ENCODE assay signal across 8 cellular contexts in genomic region chr9:35696520-35697215, GRCh38. TPM values are rescaled to one million over a fixed set of nuclear protein-coding genes. Genes with fewer than 3 reads are reported as not detected.
DNase-seq lines count a peak whose midpoint lies in the region; ATAC-seq and TF ChIP-seq lines count a peak whose summit lies in the region.

No MANE protein-coding gene starts in this region.

- 32 to 42% methylated on average over 9 of the region's 9 CpGs for WGBS in thyroid gland, 2 donors

- peaks cover 7% of the 10 kb centered on the region for H3K36me3 Mint-ChIP-seq in activated CD8-positive, alpha-beta memory T cell treated with anti-CD3 and anti-CD28 coated beads, Interleukin-2, amount 10 ng/mL, durations not matched to agents 7 days and 5 days
- peaks cover 9% of the 10 kb centered on the region for H3K36me3 Mint-ChIP-seq in natural killer cell treated with Interleukin-12 subunit alpha and Interleukin-12 subunit beta and Interleukin-15 and Interleukin-18, amount 100 ng/mL, for 72 hours

- peak; percentile 91 for TF ChIP-seq CTCF in HFF-Myc (IDR thresholded peaks at IDR 0.05; ENCODE audit: low read depth, low read length, missing control alignments)
- TF ChIP-seq CTCF in thyroid gland (IDR thresholded peaks at IDR 0.05) = peak; percentile 75 to 97 (median 88)

- peak; percentile 92 for ATAC-seq in activated CD8-positive, alpha-beta memory T cell treated with anti-CD3 and anti-CD28 coated beads, Interleukin-2, amount 10 ng/mL, durations not matched to agents 7 days and 5 days
- peak; percentile 81 to 84 for ATAC-seq in natural killer cell treated with Interleukin-12 subunit alpha and Interleukin-12 subunit beta and Interleukin-15 and Interleukin-18, amount 100 ng/mL, for 72 hours

- peaks cover 45 to 51% of the 10 kb centered on the region in 2 donors for H3K36me3 ChIP-seq in thyroid gland

- H3K4me3 Mint-ChIP-seq in activated CD8-positive, alpha-beta memory T cell treated with anti-CD3 and anti-CD28 coated beads, Interleukin-2, amount 10 ng/mL, durations not matched to agents 7 days and 5 days = no peak overlapping the region
- H3K4me3 Mint-ChIP-seq in natural killer cell treated with Interleukin-12 subunit alpha and Interleukin-12 subunit beta and Interleukin-15 and Interleukin-18, amount 100 ng/mL, for 72 hours = no peak overlapping the region

- no peaks in the 10 kb centered on the region for H3K9me3 Mint-ChIP-seq in activated CD8-positive, alpha-beta memory T cell treated with anti-CD3 and anti-CD28 coated beads, Interleukin-2, amount 10 ng/mL, durations not matched to agents 7 days and 5 days (ENCODE audit: low read depth)
- H3K9me3 Mint-ChIP-seq in natural killer cell treated with Interleukin-12 subunit alpha and Interleukin-12 subunit beta and Interleukin-15 and Interleukin-18, amount 100 ng/mL, for 72 hours = no peaks in the 10 kb centered on the region

- peak overlapping the region; percentile 81 to 91 (median 86) for H3K27ac ChIP-seq in thyroid gland

- H3K4me1 Mint-ChIP-seq in activated CD8-positive, alpha-beta memory T cell treated with anti-CD3 and anti-CD28 coated beads, Interleukin-2, amount 10 ng/mL, durations not matched to agents 7 days and 5 days = peaks cover 2% of the 10 kb centered on the region
- H3K4me1 Mint-ChIP-seq in natural killer cell treated with Interleukin-12 subunit alpha and Interleukin-12 subunit beta and Interleukin-15 and Interleukin-18, amount 100 ng/mL, for 72 hours (ENCODE audit: low read depth in 2 of 2) = peaks cover 8 to 18% of the 10 kb centered on the region in 2 donors

- H3K9me3 ChIP-seq in thyroid gland = no peaks in the 10 kb centered on the region

- no peaks in the 10 kb centered on the region for H3K27me3 ChIP-seq in thyroid gland

- CTCF ChIA-PET in activated CD8-positive, alpha-beta memory T cell treated with anti-CD3 and anti-CD28 coated beads, Interleukin-2, amount 10 ng/mL, durations not matched to agents 7 days and 5 days (lab: Charles Lee) = interaction anchor here (0.5 to 5.7 kb wide), 46 partner anchors 9 to 509 kb away, joined by 3 to 68 read pairs (median 8); partner anchors contain the start of genes ARHGEF39, CA9, CCDC107 and CREB3

- no peak overlapping the region for H3K27ac Mint-ChIP-seq in activated CD8-positive, alpha-beta memory T cell treated with anti-CD3 and anti-CD28 coated beads, Interleukin-2, amount 10 ng/mL, durations not matched to agents 7 days and 5 days
- peak overlapping the region in 1 of 2 donors; percentile 17 for H3K27ac Mint-ChIP-seq in natural killer cell treated with Interleukin-12 subunit alpha and Interleukin-12 subunit beta and Interleukin-15 and Interleukin-18, amount 100 ng/mL, for 72 hours

- H3K4me3 ChIP-seq in HFF-Myc (replicated peaks; ENCODE audit: low read depth, low read length) (no peak overlapping the region), thyroid gland (replicated peaks in 1 of 3) (no peak overlapping the region)

- TF ChIP-seq POLR2A in erythroblast (IDR thresholded peaks at IDR 0.05; ENCODE audit: low read length) = no peak
- peak in 1 of 2 donors; percentile 50 for TF ChIP-seq POLR2A in thyroid gland (IDR thresholded peaks at IDR 0.05)

- peaks cover 12 to 17% of the 10 kb centered on the region in 2 donors for H3K4me1 ChIP-seq in thyroid gland

- no peaks in the 10 kb centered on the region for H3K27me3 Mint-ChIP-seq in activated CD8-positive, alpha-beta memory T cell treated with anti-CD3 and anti-CD28 coated beads, Interleukin-2, amount 10 ng/mL, durations not matched to agents 7 days and 5 days
- no peaks in the 10 kb centered on the region for H3K27me3 Mint-ChIP-seq in natural killer cell treated with Interleukin-12 subunit alpha and Interleukin-12 subunit beta and Interleukin-15 and Interleukin-18, amount 100 ng/mL, for 72 hours

- intact Hi-C loops in thyroid gland (cut with DNase I) = no loop called here

- DNase-seq in NCI-H2196 (lab: John Stamatoyannopoulos, UW; ENCODE audit: unreplicated experiment) (peak; percentile 38), NCI-H2196 treated with DMSO at 0.1 percent for 48 hours (lab: John Stamatoyannopoulos, UW; ENCODE audit: unreplicated experiment) (no peak), HFF-Myc (ENCODE audit: extremely low read depth, low read depth) (no peak), NCI-H69 (lab: John Stamatoyannopoulos, UW) (peak; percentile 66), erythroblast (lab: John Stamatoyannopoulos, UW) (peak; percentile 64 to 76), thyroid gland (peak; percentile 69 to 73)
- peak; percentile 72 for DNase-seq in activated CD8-positive, alpha-beta memory T cell treated with anti-CD3 and anti-CD28 coated beads, Interleukin-2, amount 10 ng/mL, durations not matched to agents 7 days and 5 days
- DNase-seq in natural killer cell treated with Interleukin-12 subunit alpha and Interleukin-12 subunit beta and Interleukin-15 and Interleukin-18, amount 100 ng/mL, for 72 hours (ENCODE audit: low spot score) = peak; percentile 69

RNA-seq across cellular contexts. Expression of gene TPM2, which starts 6.9 kb away (rescaled TPM):
- total RNA-seq in activated CD8-positive, alpha-beta memory T cell treated with anti-CD3 and anti-CD28 coated beads, Interleukin-2, amount 10 ng/mL, durations not matched to agents 7 days and 5 days = 10 to 100 TPM in 1 of 2 experiments, 1 to 10 TPM in 1; 6.1 to 12.1 TPM
- 1 to 10 TPM; 1.4 to 5.9 TPM for total RNA-seq in natural killer cell treated with Interleukin-12 subunit alpha and Interleukin-12 subunit beta and Interleukin-15 and Interleukin-18, amount 100 ng/mL, for 72 hours
- total RNA-seq in thyroid gland = 10 to 100 TPM; 45.4 to 79.6 (median 72.2) TPM

RNA-seq across cellular contexts. Expression of gene CA9, which starts 22.9 kb away (rescaled TPM):
- under 1 TPM; 0.21 to 0.85 TPM for total RNA-seq in activated CD8-positive, alpha-beta memory T cell treated with anti-CD3 and anti-CD28 coated beads, Interleukin-2, amount 10 ng/mL, durations not matched to agents 7 days and 5 days
- not detected for total RNA-seq in natural killer cell treated with Interleukin-12 subunit alpha and Interleukin-12 subunit beta and Interleukin-15 and Interleukin-18, amount 100 ng/mL, for 72 hours
- not detected for total RNA-seq in thyroid gland

RNA-seq across cellular contexts. Expression of gene ARHGEF39, which starts 31.7 kb away (rescaled TPM):
- total RNA-seq in activated CD8-positive, alpha-beta memory T cell treated with anti-CD3 and anti-CD28 coated beads, Interleukin-2, amount 10 ng/mL, durations not matched to agents 7 days and 5 days = 10 to 100 TPM; 14.5 to 21.1 TPM
- total RNA-seq in natural killer cell treated with Interleukin-12 subunit alpha and Interleukin-12 subunit beta and Interleukin-15 and Interleukin-18, amount 100 ng/mL, for 72 hours = 10 to 100 TPM in 1 of 2 donors, 1 to 10 TPM in 1; 4.6 to 14.2 TPM
- under 1 TPM in 3 of 4 donors, not detected in 1; 0.27 to 0.45 (median 0.42) TPM for total RNA-seq in thyroid gland

RNA-seq across cellular contexts. Expression of gene TLN1, which starts 35.3 kb away (rescaled TPM):
- total RNA-seq in activated CD8-positive, alpha-beta memory T cell treated with anti-CD3 and anti-CD28 coated beads, Interleukin-2, amount 10 ng/mL, durations not matched to agents 7 days and 5 days = 100 to 1,000 TPM; 372 to 374 TPM
- total RNA-seq in natural killer cell treated with Interleukin-12 subunit alpha and Interleukin-12 subunit beta and Interleukin-15 and Interleukin-18, amount 100 ng/mL, for 72 hours = 100 to 1,000 TPM; 490 to 539 TPM
- 100 to 1,000 TPM; 142 to 245 (median 184) TPM for total RNA-seq in thyroid gland

RNA-seq across cellular contexts. Expression of gene CREB3, which starts 35.8 kb away (rescaled TPM):
- 10 to 100 TPM; 20.5 to 24.7 TPM for total RNA-seq in activated CD8-positive, alpha-beta memory T cell treated with anti-CD3 and anti-CD28 coated beads, Interleukin-2, amount 10 ng/mL, durations not matched to agents 7 days and 5 days
- total RNA-seq in natural killer cell treated with Interleukin-12 subunit alpha and Interleukin-12 subunit beta and Interleukin-15 and Interleukin-18, amount 100 ng/mL, for 72 hours = 10 to 100 TPM; 29.4 to 35.7 TPM
- total RNA-seq in thyroid gland = 10 to 100 TPM; 44.9 to 73.0 (median 51.3) TPM

Comparison
In these comparisons a context has a peak if more than half of its experiments do, and no peak if none do; other contexts are left out.
1. DNase-seq: peak in NCI-H2196 (single experiment), NCI-H69 (single experiment), activated CD8-positive, alpha-beta memory T cell treated with anti-CD3 and anti-CD28 coated beads, Interleukin-2, amount 10 ng/mL, durations not matched to agents 7 days and 5 days (single experiment), erythroblast (2 of 2), natural killer cell treated with Interleukin-12 subunit alpha and Interleukin-12 subunit beta and Interleukin-15 and Interleukin-18, amount 100 ng/mL, for 72 hours (single experiment) and thyroid gland (2 of 2); none in NCI-H2196 treated with DMSO at 0.1 percent for 48 hours (single experiment) and HFF-Myc (single experiment).